Comparison of ENCODE assay signal across 8 cellular contexts in genomic region chr13:42041684-42042035, GRCh38. TPM values are rescaled to one million over a fixed set of nuclear protein-coding genes. Genes with fewer than 3 reads are reported as not detected.
A peak's percentile ranks its signal among the peaks of the same experiment; 100 is the strongest.
DNase-seq lines count a peak whose midpoint lies in the region; ATAC-seq and TF ChIP-seq lines count a peak whose summit lies in the region.

No MANE protein-coding gene starts in this region.

- H3K18ac ChIP-seq in H9 (ENCODE audit: insufficient read length, low read depth, low read length): no peak overlapping the region

- no peaks in the 10 kb centered on the region for H3K9me3 ChIP-seq in H9 (ENCODE audit: control insufficient read depth, low read depth, low read length)
- no peaks in the 10 kb centered on the region for H3K9me3 ChIP-seq in iPS-18c (ENCODE audit: control insufficient read depth, insufficient read depth, low read length)
- H3K9me3 ChIP-seq in gastrocnemius medialis: no peaks in the 10 kb centered on the region

- H3K23ac ChIP-seq in H9 (ENCODE audit: insufficient read length, low read depth, low read length): no peak overlapping the region

- peaks cover 16% of the 10 kb centered on the region in 2 experiments for H3K4me1 Mint-ChIP-seq in H9

- no peak for TF ChIP-seq POLR2A in gastrocnemius medialis (IDR thresholded peaks at IDR 0.05)

- H2BK5ac ChIP-seq in H9 (ENCODE audit: insufficient read length, low read length): no peak overlapping the region

- no peak overlapping the region for H3K9ac ChIP-seq in H9 (ENCODE audit: extremely low read depth, insufficient read length, low read length)

- no peak overlapping the region for H2BK12ac ChIP-seq in H9 (ENCODE audit: insufficient read length, low read depth, low read length)

- peak; percentile 28 to 55 for ATAC-seq in gastrocnemius medialis

- DNase-seq in DMS79 treated with DMSO at 0.1 percent for 48 hours (lab: John Stamatoyannopoulos, UW): peak; percentile 24
- no peak for DNase-seq in DMS79 (lab: John Stamatoyannopoulos, UW)
- DNase-seq in H9: peak; percentile 71
- DNase-seq in NCI-H526 (lab: John Stamatoyannopoulos, UW): peak; percentile 67 to 77
- peak; percentile 70 for DNase-seq in brain microvascular endothelial cell
- peak; percentile 50 to 58 for DNase-seq in gastrocnemius medialis
- DNase-seq in SIG-M5 (lab: John Stamatoyannopoulos, UW): no peak

- no peak overlapping the region for H3T11ph ChIP-seq in H9 (ENCODE audit: low read length)

- H3K79me1 ChIP-seq in H9 (ENCODE audit: insufficient read depth, low read depth, low read length, poor library complexity, severe bottlenecking): no peaks in the 10 kb centered on the region

- peaks cover 14% of the 10 kb centered on the region for H3K23me2 ChIP-seq in H9 (ENCODE audit: insufficient read length, low read depth, low read length, poor library complexity, severe bottlenecking)

- H3K4me3 ChIP-seq in brain microvascular endothelial cell (ENCODE audit: low read depth, low read length) (peak overlapping the region; percentile 79), iPS-18c (ENCODE audit: insufficient read depth, low read depth, low read length) (peak overlapping the region; percentile 86), gastrocnemius medialis (peak overlapping the region; percentile 72 to 95 (median 73))

- no peak overlapping the region for H4K5ac ChIP-seq in H9 (ENCODE audit: insufficient read length, low read depth, low read length)

- no peak overlapping the region for H4K91ac ChIP-seq in H9 (ENCODE audit: insufficient read length, low read depth, low read length)

- no peak overlapping the region for H2BK20ac ChIP-seq in H9 (ENCODE audit: low read depth, low read length, poor library complexity, severe bottlenecking)

- no peak overlapping the region for H4K8ac ChIP-seq in H9 (replicated peaks; ENCODE audit: insufficient read length, low read depth, low read length)

- no peak overlapping the region for H2BK15ac ChIP-seq in H9 (ENCODE audit: low read depth, low read length)

- H3K4me1 ChIP-seq in H9 (ENCODE audit: insufficient read depth, low read length) (no peaks in the 10 kb centered on the region), gastrocnemius medialis (peaks cover 0 to 10% of the 10 kb centered on the region in 2 donors)

- no peak overlapping the region for H3K4ac ChIP-seq in H9 (ENCODE audit: low read depth, low read length)

- WGBS in H9 (ENCODE audit: extremely low coverage, insufficient read length, low lambda C conversion rate): no CpG with 5 or more reads among the region's 16 CpGs

- H3K27ac ChIP-seq in H9 (ENCODE audit: insufficient read length, low read depth, low read length) (no peak overlapping the region), brain microvascular endothelial cell (peak overlapping the region; percentile 97), gastrocnemius medialis (peak overlapping the region; percentile 75 to 98 (median 84))

- peaks cover 0 to 3% of the 10 kb centered on the region in 2 experiments; a peak in 2 of 5 replicates for H3K9me3 Mint-ChIP-seq in H9

- H3K36me3 ChIP-seq in brain microvascular endothelial cell (replicated peaks): no peaks in the 10 kb centered on the region
- no peaks in the 10 kb centered on the region for H3K36me3 ChIP-seq in gastrocnemius medialis

- H2BK120ac ChIP-seq in H9 (ENCODE audit: low read depth, low read length, poor library complexity, severe bottlenecking): no peak overlapping the region

- intact Hi-C loops in gastrocnemius medialis (cut with DNase I; ENCODE audit: low total_unique reads): loop anchor here (1.0 to 10.0 kb wide), 5 partner anchors 81 to 977 kb away; partner anchors contain the start of genes NAA16 and WBP4

- TF ChIP-seq CTCF in H9 (conservative IDR thresholded peaks at IDR 0.05) (peak; percentile 56; the same call in 2 of the 3 replicates), brain microvascular endothelial cell (IDR thresholded peaks at IDR 0.05; ENCODE audit: low read depth, low read length, missing control alignments) (peak; percentile 80), gastrocnemius medialis (IDR thresholded peaks at IDR 0.05 in 4 of 5, conservative IDR thresholded peaks at IDR 0.05 in 1 of 5) (peak; percentile 11 to 57 (median 42))

- H3K4me3 Mint-ChIP-seq in H9: peak overlapping the region; percentile 80 to 94

- no peak overlapping the region; a peak in 2 of 7 replicates for H3K27ac Mint-ChIP-seq in H9

- in situ Hi-C loops in brain microvascular endothelial cell (cut with HindIII; ENCODE audit: low pct_ligation_motif_present, low sequenced_read_pairs) (no loop called here), gastrocnemius medialis (cut with MboI; ENCODE audit: low sequenced_read_pairs in 4 of 4) (loop anchor here in 1 of 4 donors (10.0 kb wide), 1 partner anchor 377 kb away; no protein-coding TSS in a partner anchor)

- H2AK5ac ChIP-seq in H9 (ENCODE audit: insufficient read length, low read length): no peak overlapping the region

- peak overlapping the region; percentile 86 for H3K4me2 ChIP-seq in H9 (ENCODE audit: insufficient read depth, insufficient read length, low read length)

- peaks cover 0 to 7% (median 0%) of the 10 kb centered on the region in 3 experiments; a peak in 2 of 7 replicates for H3K36me3 Mint-ChIP-seq in H9 (ENCODE audit: insufficient read depth in 1 of 3, low read depth in 3 of 3)

- H3K27me3 Mint-ChIP-seq in H9 (ENCODE audit: low read depth): peaks cover 78% of the 10 kb centered on the region

- no peak overlapping the region for H2AFZ ChIP-seq in H9 (ENCODE audit: low read length)

- no peak overlapping the region for H3K14ac ChIP-seq in H9 (ENCODE audit: insufficient read depth, low read length)

- peaks cover 15% of the 10 kb centered on the region; the same call in 1 of the 2 replicates for H3K27me3 ChIP-seq in H9 (ENCODE audit: insufficient read depth, low read length)
- H3K27me3 ChIP-seq in brain microvascular endothelial cell (replicated peaks): no peaks in the 10 kb centered on the region
- no peaks in the 10 kb centered on the region for H3K27me3 ChIP-seq in gastrocnemius medialis

- H4K20me1 ChIP-seq in H9 (ENCODE audit: control insufficient read depth, insufficient read depth, insufficient read length): no peaks in the 10 kb centered on the region

- no peaks in the 10 kb centered on the region for H3K79me2 ChIP-seq in H9 (ENCODE audit: insufficient read depth, low read length)

- H3K56ac ChIP-seq in H9 (ENCODE audit: insufficient read length, low read depth, low read length): no peak overlapping the region

RNA-seq across cellular contexts. Expression of gene DGKH, which starts 6.8 kb away (rescaled TPM):
- total RNA-seq in H9 (2021): 7.0 and 8.6 TPM in 2 replicates
- total RNA-seq in gastrocnemius medialis: 1 to 10 TPM; 2.2 to 3.7 (median 3.0) TPM

Comparison
In these comparisons a context has a peak if more than half of its experiments do, and no peak if none do; other contexts are left out.
1. DNase-seq: peak in DMS79 treated with DMSO at 0.1 percent for 48 hours (single experiment), H9 (single experiment), NCI-H526 (2 of 2), brain microvascular endothelial cell (single experiment) and gastrocnemius medialis (2 of 2); none in DMS79 (single experiment) and SIG-M5 (single experiment).
2. Peak in every context shown above with its lines, with median percentiles within 50 percentile points of each other: CTCF ChIP-seq and H3K4me3 ChIP-seq.